ENCODE assay signal across 1 cellular context in genomic region chr13:33542309-33543088, GRCh38.
TF ChIP-seq lines count a peak whose summit lies in the region.

No MANE protein-coding gene starts in this region.

TF ChIP-seq in HepG2, 621 proteins besides CTCF, POLR2A, EP300 and RAD21 (continued from another document and continues in another):
- TF ChIP-seq ZFP91 (CRISPR knock-in tag; IDR thresholded peaks at IDR 0.05; ENCODE audit: borderline replicate concordance) (peak; percentile 97), ZNF335 (CRISPR knock-in tag; IDR thresholded peaks at IDR 0.05) (peak; percentile 88), ZNF75D (CRISPR knock-in tag; IDR thresholded peaks at IDR 0.05; ENCODE audit: borderline replicate concordance) (peak; percentile 91; the same call in 1 of the 2 replicates), ZNF576 (CRISPR knock-in tag; IDR thresholded peaks at IDR 0.05) (peak; percentile 82; the same call in 1 of the 2 replicates), PAWR (CRISPR knock-in tag; IDR thresholded peaks at IDR 0.05; ENCODE audit: borderline replicate concordance) (0 out of 2 replicates have a peak, but pooled peaks have one; percentile 88), CBX1 (IDR thresholded peaks at IDR 0.05; ENCODE audit: low read depth) (no peak), RCOR2 (CRISPR knock-in tag; IDR thresholded peaks at IDR 0.05) (peak; percentile 86), ZNF329 (CRISPR knock-in tag; IDR thresholded peaks at IDR 0.05; ENCODE audit: low read depth) (peak; percentile 92), MED8 (CRISPR knock-in tag; IDR thresholded peaks at IDR 0.05; ENCODE audit: insufficient replicate concordance) (no peak), IKZF5 (CRISPR knock-in tag; IDR thresholded peaks at IDR 0.05) (peak; percentile 99), HBP1 (CRISPR knock-in tag; IDR thresholded peaks at IDR 0.05; ENCODE audit: low read depth) (no peak), HNRNPH1 (optimal IDR thresholded peaks at IDR 0.05; ENCODE audit: low read depth, low read length) (no peak), ZNF776 (CRISPR knock-in tag; IDR thresholded peaks at IDR 0.05) (peak; percentile 72; the same call in 1 of the 2 replicates), SP5 (CRISPR knock-in tag; IDR thresholded peaks at IDR 0.05; ENCODE audit: borderline replicate concordance, low read depth) (no peak; the same call in 1 of the 2 replicates), TERF1 (CRISPR knock-in tag; IDR thresholded peaks at IDR 0.05) (0 out of 2 replicates have a peak, but pooled peaks have one; percentile 72), MBD4 (IDR thresholded peaks at IDR 0.05; ENCODE audit: borderline replicate concordance, low read length) (no peak), NBN (conservative IDR thresholded peaks at IDR 0.05) (no peak), TSC22D2 (CRISPR knock-in tag; IDR thresholded peaks at IDR 0.05; ENCODE audit: borderline replicate concordance) (peak; percentile 98), MATR3 (CRISPR knock-in tag; IDR thresholded peaks at IDR 0.05) (no peak), ZNF292 (CRISPR knock-in tag; IDR thresholded peaks at IDR 0.05; ENCODE audit: borderline replicate concordance, low read depth) (peak; percentile 76; the same call in 1 of the 2 replicates), ZBTB42 (CRISPR knock-in tag; IDR thresholded peaks at IDR 0.05) (peak; percentile 87; the same call in 1 of the 2 replicates), YY1 (IDR thresholded peaks at IDR 0.05; ENCODE audit: insufficient read depth, insufficient replicate concordance, low read depth, low read length) (peak; percentile 77), NR2F6 (IDR thresholded peaks at IDR 0.05) (peak; percentile 13; the same call in 1 of the 2 replicates), NR2F6 (CRISPR knock-in tag; IDR thresholded peaks at IDR 0.05) (no peak; the same call in none of the 2 replicates), ZNF546 (CRISPR knock-in tag; conservative IDR thresholded peaks at IDR 0.05) (peak; percentile 76; the same call in 1 of the 2 replicates), TRAFD1 (CRISPR knock-in tag; IDR thresholded peaks at IDR 0.05; ENCODE audit: borderline replicate concordance) (no peak), RELA (CRISPR knock-in tag; IDR thresholded peaks at IDR 0.05) (peak; percentile 79; the same call in 1 of the 2 replicates), NR2F1 (CRISPR knock-in tag; IDR thresholded peaks at IDR 0.05) (no peak), TBP (CRISPR knock-in tag; IDR thresholded peaks at IDR 0.05) (no peak), KAT8 (CRISPR knock-in tag; IDR thresholded peaks at IDR 0.05) (peak; percentile 96), AHR (CRISPR knock-in tag; IDR thresholded peaks at IDR 0.05) (peak; percentile 94), ZNF503 (CRISPR knock-in tag; IDR thresholded peaks at IDR 0.05) (peak; percentile 88; the same call in 1 of the 2 replicates), AHDC1 (CRISPR knock-in tag; IDR thresholded peaks at IDR 0.05; ENCODE audit: borderline replicate concordance) (peak; percentile 77; the same call in 1 of the 2 replicates), DNMT3B (CRISPR knock-in tag; conservative IDR thresholded peaks at IDR 0.05) (no peak), ZNF570 (CRISPR knock-in tag; IDR thresholded peaks at IDR 0.05; ENCODE audit: borderline replicate concordance) (peak; percentile 92; the same call in 1 of the 2 replicates), FOXP1 (IDR thresholded peaks at IDR 0.05) (no peak), FOXP1 (CRISPR knock-in tag; IDR thresholded peaks at IDR 0.05) (no peak), ZNF703 (CRISPR knock-in tag; IDR thresholded peaks at IDR 0.05; ENCODE audit: borderline replicate concordance) (peak; percentile 95), SIN3A (IDR thresholded peaks at IDR 0.05; ENCODE audit: borderline replicate concordance, low read depth, low read length) (peak; percentile 49; the same call in 1 of the 2 replicates), ZNF180 (CRISPR knock-in tag; IDR thresholded peaks at IDR 0.05; ENCODE audit: borderline replicate concordance, low read depth) (peak; percentile 89; the same call in 1 of the 2 replicates), HOXA3 (CRISPR knock-in tag; IDR thresholded peaks at IDR 0.05) (peak; percentile 95), KLF11 (CRISPR knock-in tag; IDR thresholded peaks at IDR 0.05) (peak; percentile 97; the same call in 1 of the 2 replicates), NR2C2 (CRISPR knock-in tag; IDR thresholded peaks at IDR 0.05; ENCODE audit: borderline replicate concordance) (peak; percentile 86), ZBED4 (CRISPR knock-in tag; IDR thresholded peaks at IDR 0.05; ENCODE audit: borderline replicate concordance) (no peak), ZNF256 (CRISPR knock-in tag; conservative IDR thresholded peaks at IDR 0.05) (peak; percentile 99), RXRA (CRISPR knock-in tag; IDR thresholded peaks at IDR 0.05) (peak; percentile 87)
